8 cellular contexts compared by ENCODE assay signal in the genomic region with DNA sequence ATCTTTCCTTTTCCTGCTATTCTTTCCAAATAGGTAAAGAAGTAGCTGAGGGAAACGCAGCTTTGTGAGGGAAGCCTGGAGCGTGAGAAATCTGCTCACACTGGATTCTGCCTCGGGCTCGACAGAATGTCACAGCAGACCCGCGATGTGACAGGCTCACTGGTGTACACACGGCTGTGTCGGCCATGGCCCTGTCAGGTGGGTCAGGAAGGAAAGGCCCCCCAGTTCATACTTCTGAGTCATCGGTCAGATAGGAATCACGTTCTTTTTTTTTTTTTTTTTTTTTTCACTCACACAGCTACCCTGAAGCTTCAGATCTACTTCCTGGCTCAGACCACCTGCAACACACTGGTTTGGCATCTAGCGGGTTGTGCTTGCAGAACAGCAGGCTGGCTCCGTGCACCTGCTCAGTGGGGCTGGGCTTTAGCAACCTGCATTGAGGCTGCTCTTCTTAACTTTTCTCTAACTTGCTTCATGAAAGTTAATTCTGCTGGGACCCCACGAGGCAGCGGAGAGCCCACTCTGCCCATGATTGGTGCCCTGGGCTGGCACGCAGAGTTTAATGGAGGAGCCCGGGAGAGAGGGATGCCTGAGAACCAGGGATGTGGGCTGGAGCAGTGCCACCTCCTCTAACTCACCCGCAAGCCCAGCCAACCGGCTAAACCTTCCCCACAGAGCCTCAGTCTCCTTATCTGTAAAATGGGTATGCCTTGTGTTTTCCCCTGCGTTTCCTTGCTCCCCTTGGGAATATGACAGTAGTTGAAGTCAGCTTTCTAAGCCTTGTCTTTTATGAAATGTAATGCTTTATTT.
A peak's percentile ranks its signal among the peaks of the same experiment; 100 is the strongest.
DNase-seq lines count a peak whose midpoint lies in the region; ATAC-seq and TF ChIP-seq lines count a peak whose summit lies in the region.

No MANE protein-coding gene starts in this region.

- H3K4me1 ChIP-seq in thoracic aorta (ENCODE audit: control insufficient read depth in 1 of 2, low read depth in 2 of 2) = no peaks in the 10 kb centered on the region

- no peaks in the 10 kb centered on the region for H3K27me3 Mint-ChIP-seq in activated CD4-positive, alpha-beta T cell treated with anti-CD3 and anti-CD28 coated beads, Interleukin-2, amount 10 ng/mL, durations not matched to agents 7 days and 5 days

- TF ChIP-seq CTCF in thoracic aorta (IDR thresholded peaks at IDR 0.05) = no peak

- TF ChIP-seq POLR2A in erythroblast (IDR thresholded peaks at IDR 0.05; ENCODE audit: low read length) = no peak

- H3K9me3 Mint-ChIP-seq in activated CD4-positive, alpha-beta T cell treated with anti-CD3 and anti-CD28 coated beads, Interleukin-2, amount 10 ng/mL, durations not matched to agents 7 days and 5 days = no peaks in the 10 kb centered on the region

- peaks cover 74% of the 10 kb centered on the region for H3K4me1 Mint-ChIP-seq in activated CD4-positive, alpha-beta T cell treated with anti-CD3 and anti-CD28 coated beads, Interleukin-2, amount 10 ng/mL, durations not matched to agents 7 days and 5 days

- H3K27ac Mint-ChIP-seq in activated CD4-positive, alpha-beta T cell treated with anti-CD3 and anti-CD28 coated beads, Interleukin-2, amount 10 ng/mL, durations not matched to agents 7 days and 5 days = peak overlapping the region; percentile 96

- H3K27me3 ChIP-seq in thoracic aorta (replicated peaks; ENCODE audit: insufficient read depth) = no peaks in the 10 kb centered on the region

- no peaks in the 10 kb centered on the region for H3K36me3 Mint-ChIP-seq in activated CD4-positive, alpha-beta T cell treated with anti-CD3 and anti-CD28 coated beads, Interleukin-2, amount 10 ng/mL, durations not matched to agents 7 days and 5 days (ENCODE audit: low read depth)

- peak overlapping the region; percentile 63 for H3K4me3 Mint-ChIP-seq in activated CD4-positive, alpha-beta T cell treated with anti-CD3 and anti-CD28 coated beads, Interleukin-2, amount 10 ng/mL, durations not matched to agents 7 days and 5 days

- ATAC-seq in thoracic aorta (ENCODE audit: insufficient number of reproducible peaks, low FRiP score, low read depth) = no peak
- no peak for ATAC-seq in GM21786 (IDR thresholded peaks at IDR 0.05; ENCODE audit: unreplicated experiment)

- H3K4me3 ChIP-seq in thoracic aorta = peak overlapping the region; percentile 18

- DNase-seq in NCI-H345 (lab: John Stamatoyannopoulos, UW) = peak; percentile 25
- no peak for DNase-seq in NCI-H345 treated with DMSO at 0.1 percent for 48 hours (lab: John Stamatoyannopoulos, UW; ENCODE audit: unreplicated experiment)
- DNase-seq in activated CD4-positive, alpha-beta T cell treated with anti-CD3 and anti-CD28 coated beads, Interleukin-2, amount 10 ng/mL, durations not matched to agents 7 days and 5 days = peak; percentile 64
- DNase-seq in erythroblast (lab: John Stamatoyannopoulos, UW) = peak; percentile 18 to 46
- DNase-seq in thoracic aorta (ENCODE audit: low spot score) = no peak
- no peak for DNase-seq in NCI-H1930 (lab: John Stamatoyannopoulos, UW)
- DNase-seq in iPS-NIHi7 (ENCODE audit: extremely low spot score) = no peak

- no peaks in the 10 kb centered on the region for H3K36me3 ChIP-seq in thoracic aorta

- POLR2A ChIA-PET in activated CD4-positive, alpha-beta T cell treated with anti-CD3 and anti-CD28 coated beads, Interleukin-2, amount 10 ng/mL, durations not matched to agents 7 days and 5 days (lab: Charles Lee) = interaction anchor here (0.6 to 1.0 kb wide), 3 partner anchors 68 to 682 kb away, joined by 3 read pairs; a partner anchor contains a TSS

- no peaks in the 10 kb centered on the region for H3K9me3 ChIP-seq in thoracic aorta

- CTCF ChIA-PET in activated CD4-positive, alpha-beta T cell treated with anti-CD3 and anti-CD28 coated beads, Interleukin-2, amount 10 ng/mL, durations not matched to agents 7 days and 5 days (lab: Charles Lee) = interaction anchor here (0.6 to 9.9 kb wide), 14 partner anchors 19 to 397 kb away, joined by 3 to 130 read pairs (median 4); a partner anchor contains a TSS

- no peak overlapping the region for H3K27ac ChIP-seq in thoracic aorta

Comparison
In these comparisons a context has a peak if more than half of its experiments do, and no peak if none do; other contexts are left out.
1. DNase-seq: peak in NCI-H345 (single experiment), activated CD4-positive, alpha-beta T cell treated with anti-CD3 and anti-CD28 coated beads, Interleukin-2, amount 10 ng/mL, durations not matched to agents 7 days and 5 days (single experiment) and erythroblast (2 of 2); none in NCI-H345 treated with DMSO at 0.1 percent for 48 hours (single experiment), thoracic aorta (single experiment), NCI-H1930 (0 of 2) and iPS-NIHi7 (single experiment).